21 cellular contexts compared by ENCODE assay signal in the genomic region with DNA sequence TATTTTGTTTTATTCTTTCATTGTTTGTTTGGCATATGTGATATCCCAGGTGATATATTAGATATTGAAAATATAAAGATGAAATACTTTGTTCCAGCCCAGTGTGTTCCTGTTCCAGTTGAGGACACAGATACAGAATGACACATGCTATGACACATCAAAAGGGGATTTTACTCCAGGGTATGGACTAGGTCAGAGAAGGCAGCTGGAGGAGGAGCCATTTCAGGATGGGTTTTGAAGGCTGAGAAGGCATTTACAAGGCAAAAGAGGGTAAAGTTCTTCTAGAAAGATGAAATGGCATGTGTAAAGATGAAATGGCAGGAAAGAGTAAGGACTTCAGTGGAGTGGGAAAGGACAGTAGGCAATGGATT.
DNase-seq lines count a peak whose midpoint lies in the region; ATAC-seq and TF ChIP-seq lines count a peak whose summit lies in the region.
"Had no signal": no experiment of that assay in that cellular context is flagged by ENCODE, and none has a peak within 500 bp of the region (broad histone marks: within the 10 kb centered on the region; RNA-seq: fewer than 3 reads in every experiment).

No MANE protein-coding gene starts in this region.

- H3K4me1 ChIP-seq in esophagus squamous epithelium (no peaks in the 10 kb centered on the region), upper lobe of right lung (no peaks in the 10 kb centered on the region)
- H3K4me1 ChIP-seq: psoas muscle, vagina had no signal

- no peaks in the 10 kb centered on the region for H3K36me3 Mint-ChIP-seq in activated T-cell treated with anti-CD3 and anti-CD28 coated beads, Interleukin-2, amount 50 U/mL, for 4 hours (ENCODE audit: insufficient read depth)

- ATAC-seq in GM18858 (IDR thresholded peaks at IDR 0.05; ENCODE audit: unreplicated experiment) (peak; percentile 48), HG03432 (IDR thresholded peaks at IDR 0.05; ENCODE audit: unreplicated experiment) (peak; percentile 70), upper lobe of right lung (no peak)
- ATAC-seq in activated T-cell treated with anti-CD3 and anti-CD28 coated beads, Interleukin-2, amount 50 U/mL, for 4 hours: no peak
- ATAC-seq: left cardiac atrium, psoas muscle had no signal

- no peak overlapping the region for H3K4me3 Mint-ChIP-seq in activated T-cell treated with anti-CD3 and anti-CD28 coated beads, Interleukin-2, amount 50 U/mL, for 4 hours
- H3K4me3 Mint-ChIP-seq: activated CD4-positive, alpha-beta T cell treated with anti-CD3 and anti-CD28 coated beads, Interleukin-2, amount 10 ng/mL, durations not matched to agents 24 days and 14 days; neural crest cell had no signal

- in situ Hi-C loops in GM13977 (cut with MboI; ENCODE audit: low pct_unique_long_range_greater_than_20kb, low sequenced_read_pairs, unreplicated experiment): no loop called here

- no peaks in the 10 kb centered on the region for H3K9me3 ChIP-seq in esophagus squamous epithelium
- H3K9me3 ChIP-seq in upper lobe of right lung: no peaks in the 10 kb centered on the region
- H3K9me3 ChIP-seq: psoas muscle, vagina had no signal

- H3K27ac ChIP-seq in RWPE1 (no peak overlapping the region), esophagus squamous epithelium (no peak overlapping the region), upper lobe of right lung (no peak overlapping the region)
- H3K27ac ChIP-seq: HL-60, psoas muscle, vagina had no signal

- CTCF ChIA-PET in RWPE1 (lab: Yijun Ruan, JAX): no interaction called here

- peaks cover 19% of the 10 kb centered on the region for H3K9me3 Mint-ChIP-seq in activated T-cell treated with anti-CD3 and anti-CD28 coated beads, Interleukin-2, amount 50 U/mL, for 4 hours

- no peaks in the 10 kb centered on the region for H3K27me3 Mint-ChIP-seq in activated T-cell treated with anti-CD3 and anti-CD28 coated beads, Interleukin-2, amount 50 U/mL, for 4 hours (ENCODE audit: low read depth)
- H3K27me3 Mint-ChIP-seq: activated CD4-positive, alpha-beta T cell treated with anti-CD3 and anti-CD28 coated beads, Interleukin-2, amount 10 ng/mL, durations not matched to agents 24 days and 14 days had no signal

- no peaks in the 10 kb centered on the region for H3K36me3 ChIP-seq in esophagus squamous epithelium
- no peaks in the 10 kb centered on the region for H3K36me3 ChIP-seq in upper lobe of right lung
- H3K36me3 ChIP-seq: vagina had no signal

- H3K27me3 ChIP-seq in esophagus squamous epithelium (no peaks in the 10 kb centered on the region), upper lobe of right lung (no peaks in the 10 kb centered on the region)
- H3K27me3 ChIP-seq: vagina had no signal

- peak; percentile 16 for DNase-seq in A172 (ENCODE audit: low spot score)
- DNase-seq in RWPE1 (ENCODE audit: low spot score): peak; percentile 1
- no peak for DNase-seq in esophagus squamous epithelium (lab: John Stamatoyannopoulos, UW)
- DNase-seq in activated T-cell treated with anti-CD3 and anti-CD28 coated beads, Interleukin-2, amount 50 U/mL, for 4 hours: no peak
- DNase-seq in GM13977 (ENCODE audit: low spot score): no peak
- no peak for DNase-seq in upper lobe of right lung
- DNase-seq: activated CD4-positive, alpha-beta T cell treated with anti-CD3 and anti-CD28 coated beads, Interleukin-2, amount 10 ng/mL, durations not matched to agents 24 days and 14 days; activated CD8-positive, alpha-beta memory T cell treated with anti-CD3 and anti-CD28 coated beads, Interleukin-2, amount 50 U/mL, for 4 hours; activated effector memory CD4-positive, alpha-beta T cell treated with anti-CD3 and anti-CD28 coated beads, Interleukin-2, amount 50 U/mL, for 16 hours; C1 segment of cervical spinal cord; left cardiac atrium; NCI-H187 treated with DMSO at 0.1 percent for 48 hours; NCI-H446; psoas muscle; SHP77; substantia nigra had no signal

- TF ChIP-seq CTCF in RWPE1 (conservative IDR thresholded peaks at IDR 0.05; ENCODE audit: low read depth): no peak
- no peak for TF ChIP-seq CTCF in esophagus squamous epithelium (IDR thresholded peaks at IDR 0.05)
- TF ChIP-seq CTCF in GM13977 (IDR thresholded peaks at IDR 0.05; ENCODE audit: extremely low read depth, insufficient read depth, missing control alignments): no peak
- TF ChIP-seq CTCF in upper lobe of right lung (IDR thresholded peaks at IDR 0.05): no peak

- POLR2A ChIA-PET in RWPE1 (lab: Yijun Ruan, JAX; ENCODE audit: low non-redundant PET): no interaction called here

- TF ChIP-seq POLR2A in esophagus squamous epithelium (IDR thresholded peaks at IDR 0.05): no peak

- H3K4me1 Mint-ChIP-seq in activated T-cell treated with anti-CD3 and anti-CD28 coated beads, Interleukin-2, amount 50 U/mL, for 4 hours (ENCODE audit: low read depth): no peaks in the 10 kb centered on the region
- H3K4me1 Mint-ChIP-seq: activated CD4-positive, alpha-beta T cell treated with anti-CD3 and anti-CD28 coated beads, Interleukin-2, amount 10 ng/mL, durations not matched to agents 24 days and 14 days; neural crest cell had no signal

- H3K4me3 ChIP-seq in esophagus squamous epithelium (no peak overlapping the region), upper lobe of right lung (no peak overlapping the region)
- H3K4me3 ChIP-seq: psoas muscle, vagina had no signal

- intact Hi-C loops in esophagus squamous epithelium (cut with DNase I): no loop called here
- intact Hi-C loops in upper lobe of right lung (cut with DNase I): no loop called here

Comparison
In these comparisons a context has a peak if more than half of its experiments do, and no peak if none do; other contexts are left out.
1. DNase-seq: peak in A172 (single experiment) and RWPE1 (single experiment); none in esophagus squamous epithelium (single experiment), activated T-cell treated with anti-CD3 and anti-CD28 coated beads, Interleukin-2, amount 50 U/mL, for 4 hours (single experiment), GM13977 (single experiment) and upper lobe of right lung (single experiment).
2. ATAC-seq: peak in GM18858 (single experiment) and HG03432 (single experiment); none in activated T-cell treated with anti-CD3 and anti-CD28 coated beads, Interleukin-2, amount 50 U/mL, for 4 hours (0 of 2) and upper lobe of right lung (single experiment).